In the genomic region with DNA sequence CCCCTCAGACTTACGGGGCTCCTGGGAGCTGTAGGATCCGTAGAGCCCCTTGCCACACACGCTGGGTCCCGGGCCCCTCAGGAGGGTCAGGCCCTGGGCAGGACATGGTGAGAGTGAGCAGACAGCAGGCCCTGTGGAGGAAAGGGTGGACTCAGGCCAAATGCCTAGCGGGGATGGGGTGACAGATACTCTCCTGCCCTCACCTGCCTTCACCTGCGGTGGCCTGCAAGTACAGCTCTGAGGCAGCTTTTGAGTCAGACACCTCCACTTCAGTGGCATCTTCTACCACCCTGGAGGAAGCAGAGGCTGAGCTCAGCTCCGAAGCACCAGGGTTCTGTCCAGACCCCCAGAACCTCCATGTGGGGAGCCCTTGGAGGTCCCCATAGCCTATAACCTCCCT, we compare ENCODE assay signal across 36 cellular contexts. TPM values are rescaled to one million over a fixed set of nuclear protein-coding genes. Genes with fewer than 3 reads are reported as not detected.
"Had no signal": no experiment of that assay in that cellular context is flagged by ENCODE, and none has a peak within 500 bp of the region (broad histone marks: within the 10 kb centered on the region; RNA-seq: fewer than 3 reads in every experiment).

No MANE protein-coding gene starts in this region.

- H3K4me3 ChIP-seq: ascending aorta, lung, psoas muscle, suprapubic skin, tibial artery had no signal

- H3K79me2 ChIP-seq: parathyroid adenoma had no signal

- FAIRE-seq: endometrium, small intestine, urothelium cell line had no signal

- H3K9me3 ChIP-seq: ascending aorta, heart left ventricle, psoas muscle, sigmoid colon, suprapubic skin, tibial artery had no signal

- H3K36me3 Mint-ChIP-seq: activated naive CD4-positive, alpha-beta T cell treated with anti-CD3 and anti-CD28 coated beads, Interleukin-2, amount 10 ng/mL, durations not matched to agents 7 days and 5 days; activated naive CD8-positive, alpha-beta T cell treated with anti-CD3 and anti-CD28 coated beads, Interleukin-2, amount 10 ng/mL, durations not matched to agents 7 days and 5 days; brain; naive thymus-derived CD4-positive, alpha-beta T cell had no signal

- H3K27ac Mint-ChIP-seq: activated naive CD4-positive, alpha-beta T cell treated with anti-CD3 and anti-CD28 coated beads, Interleukin-2, amount 10 ng/mL, durations not matched to agents 7 days and 5 days; activated naive CD8-positive, alpha-beta T cell treated with anti-CD3 and anti-CD28 coated beads, Interleukin-2, amount 10 ng/mL, durations not matched to agents 7 days and 5 days; activated T-helper 1 cell treated with anti-CD3 and anti-CD28 coated beads, Interleukin-12 subunit alpha, Interleukin-12 subunit beta, Interleukin-2, Interleukin-4 antibody, amounts not matched to agents 30 ng/mL and 10 ng/mL and 1 ng/mL, durations not matched to agents 14 hours and 24 hours and 36 hours; brain; T-helper 1 cell treated with Interleukin-12 subunit alpha and Interleukin-12 subunit beta and Interleukin-4 antibody, amounts not matched to agents 30 μg/mL and 1 μg/mL, for 36 hours had no signal

- ATAC-seq: activated CD4-positive, CD25-positive, alpha-beta regulatory T cell treated with anti-CD3 and anti-CD28 coated beads, Interleukin-2, amount 50 U/mL, for 24 hours; heart left ventricle; left lobe of liver; naive thymus-derived CD4-positive, alpha-beta T cell; psoas muscle had no signal

- H3K4me1 ChIP-seq: sigmoid colon had no signal

- DNase-seq: activated CD4-positive, alpha-beta T cell treated with anti-CD3 and anti-CD28 coated beads for 48 hours; activated CD4-positive, alpha-beta T cell treated with anti-CD3 and anti-CD28 coated beads, Interleukin-2, amount 50 U/mL, for 48 hours; activated CD8-positive, alpha-beta memory T cell treated with anti-CD3 and anti-CD28 coated beads for 24 hours; activated effector memory CD4-positive, alpha-beta T cell treated with anti-CD3 and anti-CD28 coated beads, Interleukin-2, amount 50 U/mL, for 16 hours; activated naive CD4-positive, alpha-beta T cell treated with anti-CD3 and anti-CD28 coated beads, Interleukin-2, amount 10 ng/mL, durations not matched to agents 7 days and 5 days; activated naive CD8-positive, alpha-beta T cell treated with anti-CD3 and anti-CD28 coated beads, Interleukin-2, amount 10 ng/mL, durations not matched to agents 7 days and 5 days; activated T-cell treated with anti-CD3 and anti-CD28 coated beads, Interleukin-2, amount 50 U/mL, for 1 hour; caudate nucleus; dermis blood vessel endothelial cell; effector CD4-positive, alpha-beta T cell; erythroblast; heart left ventricle; kidney glomerular epithelial cell; naive thymus-derived CD4-positive, alpha-beta T cell; occipital lobe; psoas muscle; sigmoid colon; small intestine; stimulated activated CD4-positive, alpha-beta T cell treated with anti-CD3 and anti-CD28 coated beads, Interleukin-1b, Interleukin-23, amount 100 ng/mL, for 48 hours; stimulated activated naive CD4-positive, alpha-beta T cell; SW 1271; T1000; tibial artery; WERI-Rb-1 had no signal

- H3K4me1 Mint-ChIP-seq: activated naive CD4-positive, alpha-beta T cell treated with anti-CD3 and anti-CD28 coated beads, Interleukin-2, amount 10 ng/mL, durations not matched to agents 7 days and 5 days; activated naive CD8-positive, alpha-beta T cell treated with anti-CD3 and anti-CD28 coated beads, Interleukin-2, amount 10 ng/mL, durations not matched to agents 7 days and 5 days; brain had no signal

- H3K4me3 Mint-ChIP-seq: activated naive CD4-positive, alpha-beta T cell treated with anti-CD3 and anti-CD28 coated beads, Interleukin-2, amount 10 ng/mL, durations not matched to agents 7 days and 5 days; activated naive CD8-positive, alpha-beta T cell treated with anti-CD3 and anti-CD28 coated beads, Interleukin-2, amount 10 ng/mL, durations not matched to agents 7 days and 5 days; activated T-helper 1 cell treated with anti-CD3 and anti-CD28 coated beads, Interleukin-12 subunit alpha, Interleukin-12 subunit beta, Interleukin-2, Interleukin-4 antibody, amounts not matched to agents 30 ng/mL and 10 ng/mL and 1 ng/mL, durations not matched to agents 14 hours and 24 hours and 36 hours; brain; naive thymus-derived CD4-positive, alpha-beta T cell; T-helper 1 cell treated with Interleukin-12 subunit alpha and Interleukin-12 subunit beta and Interleukin-4 antibody, amounts not matched to agents 30 μg/mL and 1 μg/mL, for 36 hours had no signal

- H3K36me3 ChIP-seq: ascending aorta, heart left ventricle, sigmoid colon, suprapubic skin, tibial artery, WERI-Rb-1 had no signal

- H2AFZ ChIP-seq: parathyroid adenoma had no signal

- H3K27ac ChIP-seq: ascending aorta, parathyroid adenoma, psoas muscle, suprapubic skin, tibial artery, WERI-Rb-1 had no signal

- H3K27me3 ChIP-seq: ascending aorta, heart left ventricle, sigmoid colon, suprapubic skin, tibial artery had no signal

- H3K9me3 Mint-ChIP-seq: activated naive CD4-positive, alpha-beta T cell treated with anti-CD3 and anti-CD28 coated beads, Interleukin-2, amount 10 ng/mL, durations not matched to agents 7 days and 5 days; activated naive CD8-positive, alpha-beta T cell treated with anti-CD3 and anti-CD28 coated beads, Interleukin-2, amount 10 ng/mL, durations not matched to agents 7 days and 5 days; activated T-helper 1 cell treated with anti-CD3 and anti-CD28 coated beads, Interleukin-12 subunit alpha, Interleukin-12 subunit beta, Interleukin-2, Interleukin-4 antibody, amounts not matched to agents 30 ng/mL and 10 ng/mL and 1 ng/mL, durations not matched to agents 14 hours and 24 hours and 36 hours; brain; T-helper 1 cell treated with Interleukin-12 subunit alpha and Interleukin-12 subunit beta and Interleukin-4 antibody, amounts not matched to agents 30 μg/mL and 1 μg/mL, for 36 hours had no signal

- H3K9ac ChIP-seq: parathyroid adenoma had no signal

RNA-seq across cellular contexts. Expression of a gene that starts 42.1 kb away (rescaled TPM):
- total RNA-seq: chondrocyte had no signal

RNA-seq across cellular contexts. Expression of a gene that starts 43.4 kb away (rescaled TPM):
- total RNA-seq: occipital lobe had no signal
